In genomic region chr16:56356276-56357241, GRCh38 we compare ENCODE assay signal across 7 cellular contexts.
DNase-seq lines count a peak whose midpoint lies in the region; ATAC-seq and TF ChIP-seq lines count a peak whose summit lies in the region.

No MANE protein-coding gene starts in this region.

- peak in 1 of 3 donors; percentile 81 for TF ChIP-seq CTCF in lower leg skin (IDR thresholded peaks at IDR 0.05)

- peaks cover 29% of the 10 kb centered on the region for H3K4me1 ChIP-seq in ectodermal cell (ENCODE audit: control insufficient read depth, insufficient read depth, low read length)

- TF ChIP-seq POLR2A in GM18505 (IDR thresholded peaks at IDR 0.05; ENCODE audit: borderline replicate concordance, extremely low read depth, insufficient read depth, insufficient read length) (no peak), lower leg skin (IDR thresholded peaks at IDR 0.05) (no peak)

- 7% methylated on average over 26 to 33 of the region's 33 CpGs for WGBS in ectodermal cell, 2 experiments
- 6 to 9% methylated on average over 33 of the region's 33 CpGs for WGBS in lower leg skin, 2 donors

- H3K9me3 ChIP-seq in ectodermal cell (ENCODE audit: control insufficient read depth, low read length) = no peaks in the 10 kb centered on the region

- intact Hi-C loops in lower leg skin (cut with DNase I; ENCODE audit: low total_unique reads) = no loop called here

- peak; percentile 77 for ATAC-seq in GM18505 (IDR thresholded peaks at IDR 0.05; ENCODE audit: unreplicated experiment)
- ATAC-seq in HG02885 (IDR thresholded peaks at IDR 0.05; ENCODE audit: poor library complexity, unreplicated experiment) = peak; percentile 89

- no peaks in the 10 kb centered on the region for H3K27me3 ChIP-seq in ectodermal cell (ENCODE audit: control insufficient read depth, insufficient read depth, low read length, poor library complexity, severe bottlenecking)

- H3K4me3 ChIP-seq in ectodermal cell (ENCODE audit: insufficient read depth, low read depth, low read length) = no peak overlapping the region
- H3K4me3 ChIP-seq in lower leg skin (ENCODE audit: low read depth, poor library complexity, severe bottlenecking) = no peak overlapping the region

- no peaks in the 10 kb centered on the region for H3K36me3 ChIP-seq in ectodermal cell (ENCODE audit: control insufficient read depth, insufficient read depth, low read length)

- peak; percentile 22 for DNase-seq in NCI-H2171 (lab: John Stamatoyannopoulos, UW)
- peak; percentile 34 to 35 for DNase-seq in activated CD4-positive, alpha-beta T cell treated with anti-CD3 and anti-CD28 coated beads, Interleukin-2, amount 50 U/mL, for 4 hours
- DNase-seq in lower leg skin (ENCODE audit: low spot score in 2 of 2) = peak; percentile 55 to 94
- peak; percentile 35 to 44 for DNase-seq in stimulated activated CD4-positive, alpha-beta T cell treated with anti-CD3 and anti-CD28 coated beads, Interleukin-4, amount 100 ng/mL, for 48 hours (ENCODE audit: low read depth in 2 of 2)

- H3K27ac ChIP-seq in ectodermal cell (ENCODE audit: insufficient read depth, low read depth, low read length, poor library complexity, severe bottlenecking) = peak overlapping the region; percentile 66

Comparison
In these comparisons a context has a peak if more than half of its experiments do, and no peak if none do; other contexts are left out.
1. DNase-seq: peak in every context shown above with its lines; median percentile 74 in lower leg skin; 40 in stimulated activated CD4-positive, alpha-beta T cell treated with anti-CD3 and anti-CD28 coated beads, Interleukin-4, amount 100 ng/mL, for 48 hours; 34 in activated CD4-positive, alpha-beta T cell treated with anti-CD3 and anti-CD28 coated beads, Interleukin-2, amount 50 U/mL, for 4 hours; 22 in NCI-H2171.